In genomic region chr7:100567751-100568175, GRCh38 we compare ENCODE assay signal across 17 cellular contexts. TPM values are rescaled to one million over a fixed set of nuclear protein-coding genes. Genes with fewer than 3 reads are reported as not detected.
DNase-seq lines count a peak whose midpoint lies in the region; ATAC-seq, FAIRE-seq and TF ChIP-seq lines count a peak whose summit lies in the region.
"Had no signal": no experiment of that assay in that cellular context is flagged by ENCODE, and none has a peak within 500 bp of the region (broad histone marks: within the 10 kb centered on the region; RNA-seq: fewer than 3 reads in every experiment).

No MANE protein-coding gene starts in this region.

- TF ChIP-seq CTCF in WERI-Rb-1 (IDR thresholded peaks at IDR 0.05; ENCODE audit: low read depth, low read length) = no peak
- no peak for TF ChIP-seq CTCF in foreskin keratinocyte (conservative IDR thresholded peaks at IDR 0.05)

- peaks cover 22 to 25% of the 10 kb centered on the region in 2 donors for H3K4me1 ChIP-seq in mucosa of rectum (ENCODE audit: control insufficient read depth in 2 of 2, insufficient read depth in 2 of 2, low read length in 2 of 2)
- H3K4me1 ChIP-seq in foreskin keratinocyte = no peaks in the 10 kb centered on the region

- 0 out of 2 replicates have a peak, but pooled peaks have one; percentile 0 for TF ChIP-seq POLR2A in GM12892 (IDR thresholded peaks at IDR 0.05; ENCODE audit: low read depth, low read length)

- H3K27ac ChIP-seq in WERI-Rb-1 (peak overlapping the region; percentile 58), mucosa of rectum (ENCODE audit: low read depth in 2 of 2, low read length in 2 of 2) (peak overlapping the region; percentile 1 to 38), foreskin keratinocyte (no peak overlapping the region)

- no peaks in the 10 kb centered on the region for H3K9me3 ChIP-seq in WERI-Rb-1 (ENCODE audit: severe bottlenecking)
- no peaks in the 10 kb centered on the region for H3K9me3 ChIP-seq in mucosa of rectum (ENCODE audit: control insufficient read depth in 2 of 2, low read length in 2 of 2)
- H3K9me3 ChIP-seq: A549 had no signal

- peak; percentile 46 for DNase-seq in DMS153 (lab: John Stamatoyannopoulos, UW)
- no peak for DNase-seq in DMS153 treated with DMSO at 0.1 percent for 48 hours (lab: John Stamatoyannopoulos, UW; ENCODE audit: unreplicated experiment)
- no peak for DNase-seq in GM12892 (ENCODE audit: insufficient read length)
- no peak for DNase-seq in WERI-Rb-1
- DNase-seq in foreskin keratinocyte = no peak
- DNase-seq in NCI-H2081 treated with DMSO at 0.1 percent for 48 hours (lab: John Stamatoyannopoulos, UW) = no peak
- DNase-seq in HCEC 1CT = no peak
- DNase-seq: activated T-cell treated with anti-CD3 and anti-CD28 coated beads for 4 hours; effector memory CD4-positive, alpha-beta T cell; EL; NCI-H1436 treated with DMSO at 0.1 percent for 48 hours; stimulated activated CD4-positive, alpha-beta T cell treated with anti-CD3 and anti-CD28 coated beads, Interleukin-2, amount 100 ng/mL, for 48 hours; T1000 had no signal

- H3K36me3 ChIP-seq in WERI-Rb-1 = peaks cover 2% of the 10 kb centered on the region; the same call in 1 of the 2 replicates
- peaks cover 4 to 13% of the 10 kb centered on the region in 2 donors for H3K36me3 ChIP-seq in mucosa of rectum (ENCODE audit: control insufficient read depth in 2 of 2, insufficient read depth in 2 of 2, low read length in 2 of 2)

- FAIRE-seq in GM12892 (lab: Jason Lieb, UNC) = peak; percentile 62
- FAIRE-seq: A549, astrocyte had no signal

- no peak for ATAC-seq in foreskin keratinocyte

- H3K27me3 ChIP-seq in WERI-Rb-1 (ENCODE audit: insufficient read depth, low read depth, severe bottlenecking) = no peaks in the 10 kb centered on the region
- H3K27me3 ChIP-seq in mucosa of rectum (ENCODE audit: control insufficient read depth in 2 of 2, insufficient read depth in 2 of 2, low read length in 2 of 2) = no peaks in the 10 kb centered on the region
- peaks cover 22% of the 10 kb centered on the region for H3K27me3 ChIP-seq in foreskin keratinocyte

- H3K9ac ChIP-seq in mucosa of rectum (ENCODE audit: low read depth in 1 of 2, low read length in 2 of 2) = no peak overlapping the region

- no peak overlapping the region for H3K4me3 ChIP-seq in WERI-Rb-1 (ENCODE audit: low read depth, low read length)
- no peak overlapping the region for H3K4me3 ChIP-seq in mucosa of rectum (ENCODE audit: low read length in 2 of 2)
- H3K4me3 ChIP-seq: A549, lung had no signal

RNA-seq across cellular contexts. Expression of gene SAP25, which starts 5.9 kb away (rescaled TPM):
- 1.4 TPM for polyA plus RNA-seq in GM12892 (2012; ENCODE audit: missing spikeins)
- not detected in 2 replicates for total RNA-seq in foreskin keratinocyte
- polyA plus RNA-seq in foreskin keratinocyte = 0.64 and 0.70 TPM in 2 replicates

RNA-seq across cellular contexts. Expression of gene LRCH4, which starts 18.2 kb away (rescaled TPM):
- 13.7 TPM for polyA plus RNA-seq in GM12892 (2012; ENCODE audit: missing spikeins)
- total RNA-seq in foreskin keratinocyte = 12.2 and 15.1 TPM in 2 replicates
- 16.1 and 19.1 TPM in 2 replicates for polyA plus RNA-seq in foreskin keratinocyte

RNA-seq across cellular contexts. Expression of gene FBXO24, which starts 18.4 kb away (rescaled TPM):
- polyA plus RNA-seq in GM12892 (2012; ENCODE audit: missing spikeins) = 0.23 TPM
- total RNA-seq in foreskin keratinocyte = 0.27 and 0.49 TPM in 2 replicates
- 0.44 and 0.46 TPM in 2 replicates for polyA plus RNA-seq in foreskin keratinocyte

RNA-seq across cellular contexts. Expression of gene AGFG2, which starts 28.8 kb away (rescaled TPM):
- 12.4 TPM for polyA plus RNA-seq in GM12892 (2012; ENCODE audit: missing spikeins)
- total RNA-seq in foreskin keratinocyte = 9.6 and 9.8 TPM in 2 replicates
- polyA plus RNA-seq in foreskin keratinocyte = 8.4 and 9.2 TPM in 2 replicates

RNA-seq across cellular contexts. Expression of gene PCOLCE, which starts 34.4 kb away (rescaled TPM):
- polyA plus RNA-seq in GM12892 (2012; ENCODE audit: missing spikeins) = 0.70 TPM
- 2.1 and 2.6 TPM in 2 replicates for total RNA-seq in foreskin keratinocyte
- 5.2 and 6.9 TPM in 2 replicates for polyA plus RNA-seq in foreskin keratinocyte
